Comparison of ENCODE assay signal across 8 cellular contexts in genomic region chr12:133037207-133038005, GRCh38. TPM values are rescaled to one million over a fixed set of nuclear protein-coding genes. Genes with fewer than 3 reads are reported as not detected.
DNase-seq lines count a peak whose midpoint lies in the region; ATAC-seq lines count a peak whose summit lies in the region.

TSS of gene ZNF84 (plus strand) at chr12:133037509. CDS start at chr12:133041468, 3,959 bp downstream.

- peak; percentile 90 for ATAC-seq in GM21360 (IDR thresholded peaks at IDR 0.05; ENCODE audit: unreplicated experiment)

- peaks cover 11% of the 10 kb centered on the region for H3K4me1 ChIP-seq in effector memory CD4-positive, alpha-beta T cell (ENCODE audit: control insufficient read depth, insufficient read depth, low read length, poor library complexity, severe bottlenecking)

- peak within 1 kb of the TSS; percentile 82 for H3K27ac ChIP-seq in effector memory CD4-positive, alpha-beta T cell (ENCODE audit: insufficient read depth, low read length, poor library complexity, severe bottlenecking)

- H3K9me3 ChIP-seq in effector memory CD4-positive, alpha-beta T cell (ENCODE audit: control insufficient read depth, low read length): peaks cover 30% of the 10 kb centered on the region

- peak within 1 kb of the TSS; percentile 69 for H3K4me3 ChIP-seq in effector memory CD4-positive, alpha-beta T cell (ENCODE audit: insufficient read depth, low read depth, low read length, poor library complexity, severe bottlenecking)

- H3K36me3 ChIP-seq in effector memory CD4-positive, alpha-beta T cell (ENCODE audit: control insufficient read depth, insufficient read depth, low read length): peaks cover 29% of the 10 kb centered on the region

- no peaks in the 10 kb centered on the region for H3K27me3 ChIP-seq in effector memory CD4-positive, alpha-beta T cell (replicated peaks; ENCODE audit: control insufficient read depth, insufficient read depth, low read length, poor library complexity, severe bottlenecking)

- DNase-seq in COLO668 (lab: John Stamatoyannopoulos, UW; ENCODE audit: unreplicated experiment) (peak; percentile 97), HT1080 (ENCODE audit: low read depth) (peak; percentile 96), NOMO-1 treated with DMSO at 0.1 percent for 48 hours (lab: John Stamatoyannopoulos, UW; ENCODE audit: unreplicated experiment) (peak; percentile 98), lung microvascular endothelial cell (ENCODE audit: low read depth in 2 of 2) (peak; percentile 100)
- DNase-seq in activated CD8-positive, alpha-beta memory T cell treated with anti-CD3 and anti-CD28 coated beads for 4 hours (ENCODE audit: low read depth in 2 of 2): peak; percentile 92 to 98
- peak; percentile 94 to 98 (median 97) for DNase-seq in effector memory CD4-positive, alpha-beta T cell
- DNase-seq in stimulated activated CD4-positive, alpha-beta T cell treated with anti-CD3 and anti-CD28 coated beads, TNF-alpha, amount 100 ng/mL, for 48 hours (ENCODE audit: low read depth in 3 of 3): peak; percentile 92 to 96 (median 94)

RNA-seq across cellular contexts. Expression of gene ZNF84, which starts in this region (rescaled TPM):
- 13.4 and 14.3 TPM in 2 replicates for total RNA-seq in HT1080 (2014; rRNA removed; shearing (Covaris generic))
- 7.2 and 10.4 TPM in 2 replicates for polyA plus RNA-seq in HT1080 (2015; cell fraction: cytosol; rRNA removed)
- 39.0 and 42.5 TPM in 2 replicates for polyA plus RNA-seq in HT1080 (2015; cell fraction: nucleus; rRNA removed)
- 12.9 and 23.4 TPM in 2 replicates for total RNA-seq in lung microvascular endothelial cell

Comparison
In these comparisons a context has a peak if more than half of its experiments do, and no peak if none do; other contexts are left out.
1. Peak in every context shown above with its lines: DNase-seq, ATAC-seq, H3K4me3 ChIP-seq and H3K27ac ChIP-seq.